Comparison of ENCODE assay signal across 17 cellular contexts in genomic region chr16:49649013-49649785, GRCh38.
DNase-seq lines count a peak whose midpoint lies in the region; ATAC-seq and TF ChIP-seq lines count a peak whose summit lies in the region.
"Had no signal": no experiment of that assay in that cellular context is flagged by ENCODE, and none has a peak within 500 bp of the region (broad histone marks: within the 10 kb centered on the region; RNA-seq: fewer than 3 reads in every experiment).

No MANE protein-coding gene starts in this region.

- H3K4me3 ChIP-seq in cardiac muscle cell (no peak overlapping the region), brain microvascular endothelial cell (ENCODE audit: low read depth, low read length) (no peak overlapping the region), hepatocyte (no peak overlapping the region), suprapubic skin (no peak overlapping the region)
- H3K4me3 ChIP-seq: lower lobe of right lung had no signal

- TF ChIP-seq CTCF in cardiac muscle cell (IDR thresholded peaks at IDR 0.05; ENCODE audit: low read depth, low read length): no peak
- TF ChIP-seq CTCF in brain microvascular endothelial cell (IDR thresholded peaks at IDR 0.05; ENCODE audit: low read depth, low read length, missing control alignments): no peak
- no peak for TF ChIP-seq CTCF in hepatocyte (IDR thresholded peaks at IDR 0.05; ENCODE audit: poor library complexity)
- TF ChIP-seq CTCF in suprapubic skin (IDR thresholded peaks at IDR 0.05): no peak

- ATAC-seq in Right ventricle myocardium superior (ENCODE audit: poor library complexity): no peak
- ATAC-seq: lower lobe of right lung; stimulated activated memory B cell treated with anti-CD40 and anti-IgM and Interleukin-4, amounts not matched to agents 10 μg/mL and 1 μg/mL and 100 μg/mL, for 72 hours had no signal

- no peaks in the 10 kb centered on the region for H4K20me1 ChIP-seq in hepatocyte (ENCODE audit: insufficient read depth, poor library complexity, severe bottlenecking)

- H2AFZ ChIP-seq in hepatocyte: no peak overlapping the region

- peak overlapping the region; percentile 66 for H3K4me2 ChIP-seq in hepatocyte

- no peaks in the 10 kb centered on the region for H3K9me3 ChIP-seq in cardiac muscle cell (ENCODE audit: low read depth)
- peaks cover 9% of the 10 kb centered on the region for H3K9me3 ChIP-seq in hepatocyte (ENCODE audit: low read depth)
- H3K9me3 ChIP-seq in suprapubic skin: peaks cover 7% of the 10 kb centered on the region

- H3K27me3 ChIP-seq in cardiac muscle cell (no peaks in the 10 kb centered on the region), brain microvascular endothelial cell (replicated peaks) (no peaks in the 10 kb centered on the region), hepatocyte (no peaks in the 10 kb centered on the region), suprapubic skin (peaks cover 3% of the 10 kb centered on the region)

- no peaks in the 10 kb centered on the region for H3K36me3 ChIP-seq in cardiac muscle cell
- H3K36me3 ChIP-seq in brain microvascular endothelial cell (replicated peaks): no peaks in the 10 kb centered on the region
- H3K36me3 ChIP-seq in hepatocyte (replicated peaks; ENCODE audit: insufficient read depth, low read depth): no peaks in the 10 kb centered on the region
- no peaks in the 10 kb centered on the region for H3K36me3 ChIP-seq in suprapubic skin
- H3K36me3 ChIP-seq: lower lobe of right lung had no signal

- peaks cover 9% of the 10 kb centered on the region for H3K4me1 ChIP-seq in cardiac muscle cell (ENCODE audit: low read depth)
- H3K4me1 ChIP-seq in hepatocyte (ENCODE audit: insufficient read depth): peaks cover 32% of the 10 kb centered on the region
- no peaks in the 10 kb centered on the region for H3K4me1 ChIP-seq in suprapubic skin
- H3K4me1 ChIP-seq: lower lobe of right lung had no signal

- in situ Hi-C loops in brain microvascular endothelial cell (cut with HindIII; ENCODE audit: low pct_ligation_motif_present, low sequenced_read_pairs): no loop called here

- WGBS in hepatocyte (ENCODE audit: low lambda C conversion rate, missing lambda C conversion rate): 65% methylated on average over 5 of the region's 5 CpGs
- 66% methylated on average over 5 of the region's 5 CpGs for WGBS in suprapubic skin

- H3K79me2 ChIP-seq in hepatocyte: no peaks in the 10 kb centered on the region

- no peak for TF ChIP-seq POLR2A in suprapubic skin (IDR thresholded peaks at IDR 0.05)

- intact Hi-C loops in Right ventricle myocardium superior (cut with DNase I): no loop called here

- H3K27ac ChIP-seq in cardiac muscle cell: peak overlapping the region; percentile 74
- H3K27ac ChIP-seq in brain microvascular endothelial cell: no peak overlapping the region
- peak overlapping the region; percentile 93 for H3K27ac ChIP-seq in hepatocyte
- H3K27ac ChIP-seq in suprapubic skin: no peak overlapping the region
- no peak overlapping the region for H3K27ac ChIP-seq in substantia nigra (ENCODE audit: low read depth, low read length, poor library complexity, severe bottlenecking)
- H3K27ac ChIP-seq: lower lobe of right lung had no signal

- TF ChIP-seq EP300 in suprapubic skin (IDR thresholded peaks at IDR 0.05): no peak

- peak in 1 of 2 donors; percentile 78 for DNase-seq in cardiac muscle cell (ENCODE audit: low read depth in 1 of 2, low spot score in 1 of 2)
- no peak for DNase-seq in Right ventricle myocardium superior
- DNase-seq in brain microvascular endothelial cell: peak; percentile 35
- no peak for DNase-seq in hepatocyte (ENCODE audit: low spot score)
- no peak for DNase-seq in DMS153 treated with DMSO at 0.1 percent for 48 hours (lab: John Stamatoyannopoulos, UW; ENCODE audit: unreplicated experiment)
- DNase-seq in suprapubic skin (ENCODE audit: low spot score in 2 of 2): no peak
- no peak for DNase-seq in substantia nigra (lab: John Stamatoyannopoulos, UW)
- no peak for DNase-seq in pons (ENCODE audit: low spot score)
- DNase-seq: activated CD4-positive, CD25-positive, alpha-beta regulatory T cell; activated naive CD4-positive, alpha-beta T cell treated with anti-CD3 and anti-CD28 coated beads, Interleukin-2, amount 10 ng/mL, durations not matched to agents 7 days and 5 days; caudate nucleus; lower lobe of right lung; NCI-H1048; NCI-H2227 treated with DMSO at 0.1 percent for 48 hours; nephron progenitor cell; SW 1271 had no signal

- H3K9me2 ChIP-seq in hepatocyte (replicated peaks; ENCODE audit: insufficient read depth): no peaks in the 10 kb centered on the region

Comparison
In these comparisons a context has a peak if more than half of its experiments do, and no peak if none do; other contexts are left out.
1. H3K27ac ChIP-seq: peak in cardiac muscle cell (single experiment) and hepatocyte (single experiment); none in brain microvascular endothelial cell (single experiment), suprapubic skin (single experiment) and substantia nigra (single experiment).